In genomic region chr14:103765526-103765925, GRCh38 we compare ENCODE assay signal across 26 cellular contexts.
"Had no signal": no experiment of that assay in that cellular context is flagged by ENCODE, and none has a peak within 500 bp of the region (broad histone marks: within the 10 kb centered on the region; RNA-seq: fewer than 3 reads in every experiment).

No MANE protein-coding gene starts in this region.

- H3K27me3 Mint-ChIP-seq: activated CD8-positive, alpha-beta memory T cell treated with anti-CD3 and anti-CD28 coated beads, Interleukin-2, amount 10 ng/mL, durations not matched to agents 7 days and 5 days; activated naive CD4-positive, alpha-beta T cell treated with anti-CD3 and anti-CD28 coated beads, Interleukin-2, amount 50 U/mL, for 24 hours; activated T-cell treated with anti-CD3 and anti-CD28 coated beads, Interleukin-2, amount 50 U/mL, for 24 hours; T-cell had no signal

- H3K9me3 Mint-ChIP-seq: activated naive CD4-positive, alpha-beta T cell treated with anti-CD3 and anti-CD28 coated beads, Interleukin-2, amount 50 U/mL, for 24 hours; activated T-cell treated with anti-CD3 and anti-CD28 coated beads, Interleukin-2, amount 50 U/mL, for 24 hours; activated T-helper 1 cell treated with anti-CD3 and anti-CD28 coated beads, Interleukin-12 subunit alpha, Interleukin-12 subunit beta, Interleukin-2, Interleukin-4 antibody, amounts not matched to agents 30 ng/mL and 10 ng/mL and 1 ng/mL, durations not matched to agents 14 hours and 24 hours and 36 hours; T-cell had no signal

- H3K4me3 Mint-ChIP-seq: activated CD8-positive, alpha-beta memory T cell treated with anti-CD3 and anti-CD28 coated beads, Interleukin-2, amount 10 ng/mL, durations not matched to agents 7 days and 5 days; activated naive CD4-positive, alpha-beta T cell treated with anti-CD3 and anti-CD28 coated beads, Interleukin-2, amount 50 U/mL, for 24 hours; activated T-cell treated with anti-CD3 and anti-CD28 coated beads, Interleukin-2, amount 50 U/mL, for 24 hours; activated T-helper 1 cell treated with anti-CD3 and anti-CD28 coated beads, Interleukin-12 subunit alpha, Interleukin-12 subunit beta, Interleukin-2, Interleukin-4 antibody, amounts not matched to agents 30 ng/mL and 10 ng/mL and 1 ng/mL, durations not matched to agents 14 hours and 24 hours and 36 hours; T-cell had no signal

- H3K4me1 Mint-ChIP-seq: activated naive CD4-positive, alpha-beta T cell treated with anti-CD3 and anti-CD28 coated beads, Interleukin-2, amount 50 U/mL, for 24 hours; T-cell had no signal

- H3K36me3 Mint-ChIP-seq: activated CD8-positive, alpha-beta memory T cell treated with anti-CD3 and anti-CD28 coated beads, Interleukin-2, amount 10 ng/mL, durations not matched to agents 7 days and 5 days had no signal

- H3K27ac Mint-ChIP-seq: activated CD8-positive, alpha-beta memory T cell treated with anti-CD3 and anti-CD28 coated beads, Interleukin-2, amount 10 ng/mL, durations not matched to agents 7 days and 5 days; activated naive CD4-positive, alpha-beta T cell treated with anti-CD3 and anti-CD28 coated beads, Interleukin-2, amount 50 U/mL, for 24 hours; activated T-cell treated with anti-CD3 and anti-CD28 coated beads, Interleukin-2, amount 50 U/mL, for 24 hours; activated T-helper 1 cell treated with anti-CD3 and anti-CD28 coated beads, Interleukin-12 subunit alpha, Interleukin-12 subunit beta, Interleukin-2, Interleukin-4 antibody, amounts not matched to agents 30 ng/mL and 10 ng/mL and 1 ng/mL, durations not matched to agents 14 hours and 24 hours and 36 hours; T-cell had no signal

- DNase-seq: activated CD4-positive, alpha-beta T cell treated with anti-CD3 and anti-CD28 coated beads for 48 hours; activated CD4-positive, alpha-beta T cell treated with anti-CD3 and anti-CD28 coated beads, Interleukin-2, amount 50 U/mL, for 4 hours; activated CD8-positive, alpha-beta memory T cell treated with anti-CD3 and anti-CD28 coated beads, Interleukin-2, amount 10 ng/mL, durations not matched to agents 7 days and 5 days; activated effector memory CD4-positive, alpha-beta T cell treated with Interleukin-2 at 50 U/mL for 16 hours; activated naive CD4-positive, alpha-beta T cell; activated T-cell treated with anti-CD3 and anti-CD28 coated beads, Interleukin-2, amount 50 U/mL, for 24 hours; aorta; NCI-H1092; NCI-H1417; NCI-H1930; NCI-H2171; NCI-H345; NCI-H510A; NCI-H526 treated with DMSO at 0.1 percent for 48 hours; NCI-H82; OCI-M1; RPMI8226; T-cell; T-helper 2 cell; T1000; WERI-Rb-1 had no signal

- ATAC-seq: activated CD4-positive, CD25-positive, alpha-beta regulatory T cell treated with anti-CD3 and anti-CD28 coated beads, Interleukin-2, amount 50 U/mL, for 24 hours; activated CD8-positive, alpha-beta memory T cell treated with anti-CD3 and anti-CD28 coated beads, Interleukin-2, amount 10 ng/mL, durations not matched to agents 7 days and 5 days; Panc1; Right ventricle myocardium inferior; T-cell had no signal
